In the genomic region with DNA sequence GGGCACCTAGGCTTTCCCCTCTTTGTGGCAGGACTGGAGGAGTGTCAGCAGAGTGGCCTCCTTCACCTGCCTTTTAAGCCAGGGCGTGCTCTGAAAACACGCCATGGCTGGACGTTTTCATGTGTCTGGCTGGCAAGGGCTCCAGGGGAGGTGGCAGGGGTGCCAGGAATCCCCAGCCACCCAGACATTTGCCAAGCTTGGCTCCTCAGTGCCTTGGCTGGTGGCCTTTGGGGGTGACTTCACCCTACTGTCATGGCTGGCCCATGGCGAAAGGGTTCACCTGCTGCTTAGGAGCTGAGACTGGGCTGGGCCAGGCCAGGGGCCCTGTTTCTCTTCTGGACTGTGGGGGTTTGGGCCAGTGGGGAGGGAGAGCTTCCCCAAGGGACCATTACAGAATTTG, we compare ENCODE assay signal across 1 cellular context.
TF ChIP-seq lines count a peak whose summit lies in the region.

No MANE protein-coding gene starts in this region.

TF ChIP-seq in H1, 55 proteins besides CTCF, POLR2A, EP300 and RAD21 (continued from another document):
- TF ChIP-seq, protein P1, sequence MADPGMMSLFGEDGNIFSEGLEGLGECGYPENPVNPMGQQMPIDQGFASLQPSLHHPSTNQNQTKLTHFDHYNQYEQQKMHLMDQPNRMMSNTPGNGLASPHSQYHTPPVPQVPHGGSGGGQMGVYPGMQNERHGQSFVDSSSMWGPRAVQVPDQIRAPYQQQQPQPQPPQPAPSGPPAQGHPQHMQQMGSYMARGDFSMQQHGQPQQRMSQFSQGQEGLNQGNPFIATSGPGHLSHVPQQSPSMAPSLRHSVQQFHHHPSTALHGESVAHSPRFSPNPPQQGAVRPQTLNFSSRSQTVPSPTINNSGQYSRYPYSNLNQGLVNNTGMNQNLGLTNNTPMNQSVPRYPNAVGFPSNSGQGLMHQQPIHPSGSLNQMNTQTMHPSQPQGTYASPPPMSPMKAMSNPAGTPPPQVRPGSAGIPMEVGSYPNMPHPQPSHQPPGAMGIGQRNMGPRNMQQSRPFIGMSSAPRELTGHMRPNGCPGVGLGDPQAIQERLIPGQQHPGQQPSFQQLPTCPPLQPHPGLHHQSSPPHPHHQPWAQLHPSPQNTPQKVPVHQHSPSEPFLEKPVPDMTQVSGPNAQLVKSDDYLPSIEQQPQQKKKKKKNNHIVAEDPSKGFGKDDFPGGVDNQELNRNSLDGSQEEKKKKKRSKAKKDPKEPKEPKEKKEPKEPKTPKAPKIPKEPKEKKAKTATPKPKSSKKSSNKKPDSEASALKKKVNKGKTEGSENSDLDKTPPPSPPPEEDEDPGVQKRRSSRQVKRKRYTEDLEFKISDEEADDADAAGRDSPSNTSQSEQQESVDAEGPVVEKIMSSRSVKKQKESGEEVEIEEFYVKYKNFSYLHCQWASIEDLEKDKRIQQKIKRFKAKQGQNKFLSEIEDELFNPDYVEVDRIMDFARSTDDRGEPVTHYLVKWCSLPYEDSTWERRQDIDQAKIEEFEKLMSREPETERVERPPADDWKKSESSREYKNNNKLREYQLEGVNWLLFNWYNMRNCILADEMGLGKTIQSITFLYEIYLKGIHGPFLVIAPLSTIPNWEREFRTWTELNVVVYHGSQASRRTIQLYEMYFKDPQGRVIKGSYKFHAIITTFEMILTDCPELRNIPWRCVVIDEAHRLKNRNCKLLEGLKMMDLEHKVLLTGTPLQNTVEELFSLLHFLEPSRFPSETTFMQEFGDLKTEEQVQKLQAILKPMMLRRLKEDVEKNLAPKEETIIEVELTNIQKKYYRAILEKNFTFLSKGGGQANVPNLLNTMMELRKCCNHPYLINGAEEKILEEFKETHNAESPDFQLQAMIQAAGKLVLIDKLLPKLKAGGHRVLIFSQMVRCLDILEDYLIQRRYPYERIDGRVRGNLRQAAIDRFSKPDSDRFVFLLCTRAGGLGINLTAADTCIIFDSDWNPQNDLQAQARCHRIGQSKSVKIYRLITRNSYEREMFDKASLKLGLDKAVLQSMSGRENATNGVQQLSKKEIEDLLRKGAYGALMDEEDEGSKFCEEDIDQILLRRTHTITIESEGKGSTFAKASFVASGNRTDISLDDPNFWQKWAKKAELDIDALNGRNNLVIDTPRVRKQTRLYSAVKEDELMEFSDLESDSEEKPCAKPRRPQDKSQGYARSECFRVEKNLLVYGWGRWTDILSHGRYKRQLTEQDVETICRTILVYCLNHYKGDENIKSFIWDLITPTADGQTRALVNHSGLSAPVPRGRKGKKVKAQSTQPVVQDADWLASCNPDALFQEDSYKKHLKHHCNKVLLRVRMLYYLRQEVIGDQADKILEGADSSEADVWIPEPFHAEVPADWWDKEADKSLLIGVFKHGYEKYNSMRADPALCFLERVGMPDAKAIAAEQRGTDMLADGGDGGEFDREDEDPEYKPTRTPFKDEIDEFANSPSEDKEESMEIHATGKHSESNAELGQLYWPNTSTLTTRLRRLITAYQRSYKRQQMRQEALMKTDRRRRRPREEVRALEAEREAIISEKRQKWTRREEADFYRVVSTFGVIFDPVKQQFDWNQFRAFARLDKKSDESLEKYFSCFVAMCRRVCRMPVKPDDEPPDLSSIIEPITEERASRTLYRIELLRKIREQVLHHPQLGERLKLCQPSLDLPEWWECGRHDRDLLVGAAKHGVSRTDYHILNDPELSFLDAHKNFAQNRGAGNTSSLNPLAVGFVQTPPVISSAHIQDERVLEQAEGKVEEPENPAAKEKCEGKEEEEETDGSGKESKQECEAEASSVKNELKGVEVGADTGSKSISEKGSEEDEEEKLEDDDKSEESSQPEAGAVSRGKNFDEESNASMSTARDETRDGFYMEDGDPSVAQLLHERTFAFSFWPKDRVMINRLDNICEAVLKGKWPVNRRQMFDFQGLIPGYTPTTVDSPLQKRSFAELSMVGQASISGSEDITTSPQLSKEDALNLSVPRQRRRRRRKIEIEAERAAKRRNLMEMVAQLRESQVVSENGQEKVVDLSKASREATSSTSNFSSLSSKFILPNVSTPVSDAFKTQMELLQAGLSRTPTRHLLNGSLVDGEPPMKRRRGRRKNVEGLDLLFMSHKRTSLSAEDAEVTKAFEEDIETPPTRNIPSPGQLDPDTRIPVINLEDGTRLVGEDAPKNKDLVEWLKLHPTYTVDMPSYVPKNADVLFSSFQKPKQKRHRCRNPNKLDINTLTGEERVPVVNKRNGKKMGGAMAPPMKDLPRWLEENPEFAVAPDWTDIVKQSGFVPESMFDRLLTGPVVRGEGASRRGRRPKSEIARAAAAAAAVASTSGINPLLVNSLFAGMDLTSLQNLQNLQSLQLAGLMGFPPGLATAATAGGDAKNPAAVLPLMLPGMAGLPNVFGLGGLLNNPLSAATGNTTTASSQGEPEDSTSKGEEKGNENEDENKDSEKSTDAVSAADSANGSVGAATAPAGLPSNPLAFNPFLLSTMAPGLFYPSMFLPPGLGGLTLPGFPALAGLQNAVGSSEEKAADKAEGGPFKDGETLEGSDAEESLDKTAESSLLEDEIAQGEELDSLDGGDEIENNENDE (IDR thresholded peaks at IDR 0.05; ENCODE audit: insufficient replicate concordance, low read length): no peak
- no peak for TF ChIP-seq CBX5 (IDR thresholded peaks at IDR 0.05; ENCODE audit: low read depth, low read length)
- no peak for TF ChIP-seq RFX5 (IDR thresholded peaks at IDR 0.05; ENCODE audit: borderline replicate concordance, low read depth, low read length)
- TF ChIP-seq, protein P2, sequence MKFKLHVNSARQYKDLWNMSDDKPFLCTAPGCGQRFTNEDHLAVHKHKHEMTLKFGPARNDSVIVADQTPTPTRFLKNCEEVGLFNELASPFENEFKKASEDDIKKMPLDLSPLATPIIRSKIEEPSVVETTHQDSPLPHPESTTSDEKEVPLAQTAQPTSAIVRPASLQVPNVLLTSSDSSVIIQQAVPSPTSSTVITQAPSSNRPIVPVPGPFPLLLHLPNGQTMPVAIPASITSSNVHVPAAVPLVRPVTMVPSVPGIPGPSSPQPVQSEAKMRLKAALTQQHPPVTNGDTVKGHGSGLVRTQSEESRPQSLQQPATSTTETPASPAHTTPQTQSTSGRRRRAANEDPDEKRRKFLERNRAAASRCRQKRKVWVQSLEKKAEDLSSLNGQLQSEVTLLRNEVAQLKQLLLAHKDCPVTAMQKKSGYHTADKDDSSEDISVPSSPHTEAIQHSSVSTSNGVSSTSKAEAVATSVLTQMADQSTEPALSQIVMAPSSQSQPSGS (IDR thresholded peaks at IDR 0.05; ENCODE audit: low read length): no peak
- TF ChIP-seq CEBPB (IDR thresholded peaks at IDR 0.05; ENCODE audit: low read depth, low read length): no peak
- no peak for TF ChIP-seq SP1 (IDR thresholded peaks at IDR 0.05; ENCODE audit: low read depth, low read length)
- TF ChIP-seq TCF12 (IDR thresholded peaks at IDR 0.05; ENCODE audit: low read depth, low read length): no peak
